In genomic region chr16:11384956-11385586, GRCh38 we compare ENCODE assay signal across 1 cellular context.
TF ChIP-seq lines count a peak whose summit lies in the region.

No MANE protein-coding gene starts in this region.

TF ChIP-seq in HepG2, 621 proteins besides CTCF, POLR2A, EP300 and RAD21 (continued from another document and continues in another):
- TF ChIP-seq USF2 (IDR thresholded peaks at IDR 0.05; ENCODE audit: low read depth, low read length): no peak
- TF ChIP-seq USF2 (CRISPR knock-in tag; IDR thresholded peaks at IDR 0.05; ENCODE audit: borderline replicate concordance): 0 out of 2 replicates have a peak, but pooled peaks have one; percentile 26
- no peak for TF ChIP-seq ETV6 (CRISPR knock-in tag; conservative IDR thresholded peaks at IDR 0.05)
- no peak for TF ChIP-seq SMC3 (IDR thresholded peaks at IDR 0.05; ENCODE audit: low read length)
- TF ChIP-seq ZBTB4 (CRISPR knock-in tag; IDR thresholded peaks at IDR 0.05; ENCODE audit: borderline replicate concordance): peak; percentile 56; the same call in 1 of the 2 replicates
- no peak for TF ChIP-seq CCAR2 (optimal IDR thresholded peaks at IDR 0.05; ENCODE audit: low read depth, low read length)
- TF ChIP-seq GATAD2A (CRISPR knock-in tag; IDR thresholded peaks at IDR 0.05): no peak
- TF ChIP-seq RFXANK (CRISPR knock-in tag; IDR thresholded peaks at IDR 0.05): no peak
- TF ChIP-seq, protein P1, sequence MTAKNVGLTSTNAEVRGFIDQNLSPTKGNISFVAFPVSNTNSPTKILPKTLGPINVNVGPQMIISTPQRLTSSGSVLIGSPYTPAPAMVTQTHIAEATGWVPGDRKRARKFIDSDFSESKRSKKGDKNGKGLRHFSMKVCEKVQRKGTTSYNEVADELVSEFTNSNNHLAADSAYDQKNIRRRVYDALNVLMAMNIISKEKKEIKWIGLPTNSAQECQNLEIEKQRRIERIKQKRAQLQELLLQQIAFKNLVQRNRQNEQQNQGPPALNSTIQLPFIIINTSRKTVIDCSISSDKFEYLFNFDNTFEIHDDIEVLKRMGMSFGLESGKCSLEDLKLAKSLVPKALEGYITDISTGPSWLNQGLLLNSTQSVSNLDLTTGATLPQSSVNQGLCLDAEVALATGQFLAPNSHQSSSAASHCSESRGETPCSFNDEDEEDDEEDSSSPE (CRISPR knock-in tag; IDR thresholded peaks at IDR 0.05): peak; percentile 26; the same call in 1 of the 2 replicates
- no peak for TF ChIP-seq ARHGAP35 (CRISPR knock-in tag; IDR thresholded peaks at IDR 0.05; ENCODE audit: borderline replicate concordance)
- TF ChIP-seq TOPORS (CRISPR knock-in tag; IDR thresholded peaks at IDR 0.05): no peak
- TF ChIP-seq KDM5B (CRISPR knock-in tag; IDR thresholded peaks at IDR 0.05; ENCODE audit: borderline replicate concordance): peak; percentile 82; the same call in 1 of the 2 replicates
- TF ChIP-seq, protein P2, sequence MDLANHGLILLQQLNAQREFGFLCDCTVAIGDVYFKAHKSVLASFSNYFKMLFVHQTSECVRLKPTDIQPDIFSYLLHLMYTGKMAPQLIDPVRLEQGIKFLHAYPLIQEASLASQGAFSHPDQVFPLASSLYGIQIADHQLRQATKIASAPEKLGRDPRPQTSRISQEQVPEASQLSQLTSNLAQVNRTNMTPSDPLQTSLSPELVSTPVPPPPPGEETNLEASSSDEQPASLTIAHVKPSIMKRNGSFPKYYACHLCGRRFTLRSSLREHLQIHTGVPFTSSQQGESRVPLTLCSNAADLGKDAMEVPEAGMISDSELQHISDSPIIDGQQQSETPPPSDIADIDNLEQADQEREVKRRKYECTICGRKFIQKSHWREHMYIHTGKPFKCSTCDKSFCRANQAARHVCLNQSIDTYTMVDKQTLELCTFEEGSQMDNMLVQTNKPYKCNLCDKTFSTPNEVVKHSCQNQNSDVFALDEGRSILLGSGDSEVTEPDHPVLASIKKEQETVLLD (CRISPR knock-in tag; IDR thresholded peaks at IDR 0.05; ENCODE audit: low read depth): no peak
- no peak for TF ChIP-seq ZNF546 (CRISPR knock-in tag; conservative IDR thresholded peaks at IDR 0.05)
- no peak for TF ChIP-seq ATF7 (IDR thresholded peaks at IDR 0.05)
- TF ChIP-seq ATF7 (CRISPR knock-in tag; IDR thresholded peaks at IDR 0.05): no peak
- no peak; the same call in 1 of the 2 replicates for TF ChIP-seq MAFG (CRISPR knock-in tag; IDR thresholded peaks at IDR 0.05)
- no peak for TF ChIP-seq ZNF34 (CRISPR knock-in tag; IDR thresholded peaks at IDR 0.05; ENCODE audit: borderline replicate concordance)
- no peak for TF ChIP-seq ZNF558 (CRISPR knock-in tag; IDR thresholded peaks at IDR 0.05; ENCODE audit: borderline replicate concordance)
- TF ChIP-seq KLF12 (CRISPR knock-in tag; IDR thresholded peaks at IDR 0.05; ENCODE audit: borderline replicate concordance): no peak
- peak; percentile 85; the same call in 1 of the 2 replicates for TF ChIP-seq ZNF776 (CRISPR knock-in tag; IDR thresholded peaks at IDR 0.05)
- no peak for TF ChIP-seq GPN1 (CRISPR knock-in tag; IDR thresholded peaks at IDR 0.05; ENCODE audit: borderline replicate concordance)
- TF ChIP-seq THAP9 (CRISPR knock-in tag; IDR thresholded peaks at IDR 0.05; ENCODE audit: borderline replicate concordance): no peak
- TF ChIP-seq ZNF792 (CRISPR knock-in tag; IDR thresholded peaks at IDR 0.05): no peak
- no peak for TF ChIP-seq ATM (IDR thresholded peaks at IDR 0.05; ENCODE audit: borderline replicate concordance)
- TF ChIP-seq, protein P3, sequence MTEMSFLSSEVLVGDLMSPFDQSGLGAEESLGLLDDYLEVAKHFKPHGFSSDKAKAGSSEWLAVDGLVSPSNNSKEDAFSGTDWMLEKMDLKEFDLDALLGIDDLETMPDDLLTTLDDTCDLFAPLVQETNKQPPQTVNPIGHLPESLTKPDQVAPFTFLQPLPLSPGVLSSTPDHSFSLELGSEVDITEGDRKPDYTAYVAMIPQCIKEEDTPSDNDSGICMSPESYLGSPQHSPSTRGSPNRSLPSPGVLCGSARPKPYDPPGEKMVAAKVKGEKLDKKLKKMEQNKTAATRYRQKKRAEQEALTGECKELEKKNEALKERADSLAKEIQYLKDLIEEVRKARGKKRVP (CRISPR knock-in tag; IDR thresholded peaks at IDR 0.05): no peak
- no peak for TF ChIP-seq MLX (CRISPR knock-in tag; IDR thresholded peaks at IDR 0.05)
- no peak for TF ChIP-seq SRSF1 (optimal IDR thresholded peaks at IDR 0.05; ENCODE audit: low read depth, low read length)
- TF ChIP-seq MED1 (CRISPR knock-in tag; IDR thresholded peaks at IDR 0.05): no peak
- TF ChIP-seq, protein P4, sequence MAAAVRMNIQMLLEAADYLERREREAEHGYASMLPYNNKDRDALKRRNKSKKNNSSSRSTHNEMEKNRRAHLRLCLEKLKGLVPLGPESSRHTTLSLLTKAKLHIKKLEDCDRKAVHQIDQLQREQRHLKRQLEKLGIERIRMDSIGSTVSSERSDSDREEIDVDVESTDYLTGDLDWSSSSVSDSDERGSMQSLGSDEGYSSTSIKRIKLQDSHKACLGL (CRISPR knock-in tag; IDR thresholded peaks at IDR 0.05): peak; percentile 57
- TF ChIP-seq ZNF235 (CRISPR knock-in tag; IDR thresholded peaks at IDR 0.05; ENCODE audit: borderline replicate concordance): peak; percentile 79; the same call in 1 of the 2 replicates
- TF ChIP-seq KDM4B (CRISPR knock-in tag; IDR thresholded peaks at IDR 0.05): 0 out of 2 replicates have a peak, but pooled peaks have one; percentile 7
- no peak for TF ChIP-seq ELF3 (CRISPR knock-in tag; IDR thresholded peaks at IDR 0.05)
- no peak for TF ChIP-seq FOXK1 (CRISPR knock-in tag; IDR thresholded peaks at IDR 0.05; ENCODE audit: borderline replicate concordance, low read depth)
- TF ChIP-seq, protein P5, sequence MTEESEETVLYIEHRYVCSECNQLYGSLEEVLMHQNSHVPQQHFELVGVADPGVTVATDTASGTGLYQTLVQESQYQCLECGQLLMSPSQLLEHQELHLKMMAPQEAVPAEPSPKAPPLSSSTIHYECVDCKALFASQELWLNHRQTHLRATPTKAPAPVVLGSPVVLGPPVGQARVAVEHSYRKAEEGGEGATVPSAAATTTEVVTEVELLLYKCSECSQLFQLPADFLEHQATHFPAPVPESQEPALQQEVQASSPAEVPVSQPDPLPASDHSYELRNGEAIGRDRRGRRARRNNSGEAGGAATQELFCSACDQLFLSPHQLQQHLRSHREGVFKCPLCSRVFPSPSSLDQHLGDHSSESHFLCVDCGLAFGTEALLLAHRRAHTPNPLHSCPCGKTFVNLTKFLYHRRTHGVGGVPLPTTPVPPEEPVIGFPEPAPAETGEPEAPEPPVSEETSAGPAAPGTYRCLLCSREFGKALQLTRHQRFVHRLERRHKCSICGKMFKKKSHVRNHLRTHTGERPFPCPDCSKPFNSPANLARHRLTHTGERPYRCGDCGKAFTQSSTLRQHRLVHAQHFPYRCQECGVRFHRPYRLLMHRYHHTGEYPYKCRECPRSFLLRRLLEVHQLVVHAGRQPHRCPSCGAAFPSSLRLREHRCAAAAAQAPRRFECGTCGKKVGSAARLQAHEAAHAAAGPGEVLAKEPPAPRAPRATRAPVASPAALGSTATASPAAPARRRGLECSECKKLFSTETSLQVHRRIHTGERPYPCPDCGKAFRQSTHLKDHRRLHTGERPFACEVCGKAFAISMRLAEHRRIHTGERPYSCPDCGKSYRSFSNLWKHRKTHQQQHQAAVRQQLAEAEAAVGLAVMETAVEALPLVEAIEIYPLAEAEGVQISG (CRISPR knock-in tag; IDR thresholded peaks at IDR 0.05): no peak; the same call in 1 of the 2 replicates
- TF ChIP-seq MYC (CRISPR knock-in tag; IDR thresholded peaks at IDR 0.05; ENCODE audit: borderline replicate concordance): peak; percentile 61
- TF ChIP-seq SMAD9 (CRISPR knock-in tag; IDR thresholded peaks at IDR 0.05): no peak
- no peak for TF ChIP-seq HNRNPK (IDR thresholded peaks at IDR 0.05; ENCODE audit: low read depth, low read length, poor library complexity, severe bottlenecking)
- no peak for TF ChIP-seq NCOR1 (IDR thresholded peaks at IDR 0.05; ENCODE audit: borderline replicate concordance, low read length)
- TF ChIP-seq SRY (CRISPR knock-in tag; IDR thresholded peaks at IDR 0.05): 0 out of 2 replicates have a peak, but pooled peaks have one; percentile 72
- peak; percentile 67; the same call in 1 of the 2 replicates for TF ChIP-seq ZFYVE20 (CRISPR knock-in tag; IDR thresholded peaks at IDR 0.05; ENCODE audit: borderline replicate concordance, low read depth)
- no peak for TF ChIP-seq ZNF207 (IDR thresholded peaks at IDR 0.05; ENCODE audit: borderline replicate concordance)
- TF ChIP-seq, protein P6, sequence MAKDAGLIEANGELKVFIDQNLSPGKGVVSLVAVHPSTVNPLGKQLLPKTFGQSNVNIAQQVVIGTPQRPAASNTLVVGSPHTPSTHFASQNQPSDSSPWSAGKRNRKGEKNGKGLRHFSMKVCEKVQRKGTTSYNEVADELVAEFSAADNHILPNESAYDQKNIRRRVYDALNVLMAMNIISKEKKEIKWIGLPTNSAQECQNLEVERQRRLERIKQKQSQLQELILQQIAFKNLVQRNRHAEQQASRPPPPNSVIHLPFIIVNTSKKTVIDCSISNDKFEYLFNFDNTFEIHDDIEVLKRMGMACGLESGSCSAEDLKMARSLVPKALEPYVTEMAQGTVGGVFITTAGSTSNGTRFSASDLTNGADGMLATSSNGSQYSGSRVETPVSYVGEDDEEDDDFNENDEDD (CRISPR knock-in tag; IDR thresholded peaks at IDR 0.05; ENCODE audit: borderline replicate concordance): peak; percentile 54; the same call in 1 of the 2 replicates
- TF ChIP-seq MTF1 (CRISPR knock-in tag; IDR thresholded peaks at IDR 0.05): no peak
- no peak for TF ChIP-seq MTF2 (CRISPR knock-in tag; IDR thresholded peaks at IDR 0.05; ENCODE audit: borderline replicate concordance)
- peak; percentile 44; the same call in 1 of the 2 replicates for TF ChIP-seq CHCHD3 (CRISPR knock-in tag; IDR thresholded peaks at IDR 0.05)
- 0 out of 2 replicates have a peak, but pooled peaks have one; percentile 36 for TF ChIP-seq ZNF329 (CRISPR knock-in tag; IDR thresholded peaks at IDR 0.05; ENCODE audit: low read depth)
- 0 out of 2 replicates have a peak, but pooled peaks have one; percentile 49 for TF ChIP-seq SAFB2 (CRISPR knock-in tag; IDR thresholded peaks at IDR 0.05; ENCODE audit: borderline replicate concordance, low read depth)
- 0 out of 2 replicates have a peak, but pooled peaks have one; percentile 35 for TF ChIP-seq ZNF564 (CRISPR knock-in tag; IDR thresholded peaks at IDR 0.05)
- TF ChIP-seq HNRNPLL (IDR thresholded peaks at IDR 0.05; ENCODE audit: low read depth, low read length, poor library complexity, severe bottlenecking): peak; percentile 10
- no peak for TF ChIP-seq RFX3 (CRISPR knock-in tag; IDR thresholded peaks at IDR 0.05)
- TF ChIP-seq ZKSCAN8 (CRISPR knock-in tag; IDR thresholded peaks at IDR 0.05; ENCODE audit: borderline replicate concordance): no peak
